In genomic region chr22:19855504-19856409, GRCh38 we compare ENCODE assay signal across 1 cellular context.
TF ChIP-seq lines count a peak whose summit lies in the region.

No MANE protein-coding gene starts in this region.

TF ChIP-seq in HepG2, 621 proteins besides CTCF, POLR2A, EP300 and RAD21 (continued from another document and continues in another):
- TF ChIP-seq ZNF407 (CRISPR knock-in tag; IDR thresholded peaks at IDR 0.05; ENCODE audit: not compliant biosample characterization) (no peak), HIVEP1 (CRISPR knock-in tag; IDR thresholded peaks at IDR 0.05) (no peak), MTF1 (CRISPR knock-in tag; IDR thresholded peaks at IDR 0.05) (no peak), ZNF800 (CRISPR knock-in tag; IDR thresholded peaks at IDR 0.05) (no peak), ARHGAP35 (CRISPR knock-in tag; IDR thresholded peaks at IDR 0.05; ENCODE audit: borderline replicate concordance) (no peak), HNF4G (IDR thresholded peaks at IDR 0.05; ENCODE audit: borderline replicate concordance, low read depth, low read length) (peak; percentile 83), HNF4G (CRISPR knock-in tag; IDR thresholded peaks at IDR 0.05; ENCODE audit: borderline replicate concordance, low read depth) (no peak), GPBP1L1 (CRISPR knock-in tag; IDR thresholded peaks at IDR 0.05) (no peak), BCL6 (CRISPR knock-in tag; IDR thresholded peaks at IDR 0.05) (peak; percentile 54; the same call in 1 of the 2 replicates), ZNF879 (CRISPR knock-in tag; IDR thresholded peaks at IDR 0.05) (peak; percentile 6; the same call in 1 of the 2 replicates), ZNF577 (CRISPR knock-in tag; IDR thresholded peaks at IDR 0.05; ENCODE audit: borderline replicate concordance, low read depth) (no peak), HMG20A (CRISPR knock-in tag; IDR thresholded peaks at IDR 0.05; ENCODE audit: borderline replicate concordance) (peak; percentile 66), PLSCR1 (CRISPR knock-in tag; IDR thresholded peaks at IDR 0.05; ENCODE audit: borderline replicate concordance) (no peak), ZNF576 (CRISPR knock-in tag; IDR thresholded peaks at IDR 0.05) (no peak), LCORL (IDR thresholded peaks at IDR 0.05) (peak; percentile 88), LCORL (CRISPR knock-in tag; IDR thresholded peaks at IDR 0.05) (peak; percentile 95; the same call in 1 of the 2 replicates), IRX3 (CRISPR knock-in tag; IDR thresholded peaks at IDR 0.05; ENCODE audit: borderline replicate concordance, low read depth) (no peak), NFKB2 (CRISPR knock-in tag; IDR thresholded peaks at IDR 0.05; ENCODE audit: borderline replicate concordance) (peak; percentile 21; the same call in 1 of the 2 replicates), SIX4 (CRISPR knock-in tag; IDR thresholded peaks at IDR 0.05) (no peak), ZNF343 (CRISPR knock-in tag; IDR thresholded peaks at IDR 0.05) (no peak), ZMYM3 (CRISPR knock-in tag; IDR thresholded peaks at IDR 0.05) (no peak), SMARCC2 (IDR thresholded peaks at IDR 0.05) (no peak), ZSCAN20 (CRISPR knock-in tag; IDR thresholded peaks at IDR 0.05; ENCODE audit: borderline replicate concordance) (no peak), ARID5B (CRISPR knock-in tag; IDR thresholded peaks at IDR 0.05) (peak; percentile 82), MZF1 (CRISPR knock-in tag; IDR thresholded peaks at IDR 0.05; ENCODE audit: borderline replicate concordance) (no peak), ZNF512 (CRISPR knock-in tag; IDR thresholded peaks at IDR 0.05) (0 out of 2 replicates have a peak, but pooled peaks have one; percentile 61), ATF4 (CRISPR knock-in tag; IDR thresholded peaks at IDR 0.05) (no peak), SRSF4 (IDR thresholded peaks at IDR 0.05; ENCODE audit: low read depth, low read length, poor library complexity, severe bottlenecking) (no peak), STAG1 (CRISPR knock-in tag; IDR thresholded peaks at IDR 0.05) (peak; percentile 8; the same call in 1 of the 2 replicates), KAT2B (IDR thresholded peaks at IDR 0.05; ENCODE audit: borderline replicate concordance, low read depth, low read length) (no peak), MAFF (IDR thresholded peaks at IDR 0.05; ENCODE audit: low read depth, low read length) (peak; percentile 58), JUN (CRISPR knock-in tag; IDR thresholded peaks at IDR 0.05) (no peak), ZNF816 (CRISPR knock-in tag; IDR thresholded peaks at IDR 0.05; ENCODE audit: borderline replicate concordance) (no peak), ZFP82 (CRISPR knock-in tag; IDR thresholded peaks at IDR 0.05; ENCODE audit: borderline replicate concordance) (peak; percentile 76; the same call in 1 of the 2 replicates), ZSCAN12 (CRISPR knock-in tag; IDR thresholded peaks at IDR 0.05) (no peak), HMGXB4 (CRISPR knock-in tag; IDR thresholded peaks at IDR 0.05; ENCODE audit: borderline replicate concordance in 1 of 2, low read depth in 1 of 2) (no peak), BCL3 (CRISPR knock-in tag; IDR thresholded peaks at IDR 0.05) (0 out of 2 replicates have a peak, but pooled peaks have one; percentile 31)
